8 cellular contexts compared by ENCODE assay signal in genomic region chr2:70994445-70995226, GRCh38. TPM values are rescaled to one million over a fixed set of nuclear protein-coding genes. Genes with fewer than 3 reads are reported as not detected.
A peak's percentile ranks its signal among the peaks of the same experiment; 100 is the strongest.
DNase-seq lines count a peak whose midpoint lies in the region; ATAC-seq, FAIRE-seq and TF ChIP-seq lines count a peak whose summit lies in the region.

TSS of gene TEX261 (minus strand) at chr2:70994873. CDS start at chr2:70994757, 116 bp downstream.

- H3K4me1 ChIP-seq in psoas muscle (peaks cover 17% of the 10 kb centered on the region), urinary bladder (ENCODE audit: insufficient read depth) (no peaks in the 10 kb centered on the region)

- ATAC-seq in HG02759 (IDR thresholded peaks at IDR 0.05; ENCODE audit: unreplicated experiment) (peak; percentile 96), left cardiac atrium (peak; percentile 98 to 99), psoas muscle (peak; percentile 96 to 99 (median 99))

- H3K4me3 ChIP-seq in psoas muscle (peak within 1 kb of the TSS; percentile 97), urinary bladder (ENCODE audit: low read depth, low read length) (peak within 1 kb of the TSS; percentile 92)

- H3K27me3 ChIP-seq in psoas muscle (ENCODE audit: insufficient read depth in 3 of 3, low read length in 2 of 3), result no peaks in the 10 kb centered on the region

- TF ChIP-seq CTCF in psoas muscle (IDR thresholded peaks at IDR 0.05), result peak; percentile 72

- peak; percentile 93 for DNase-seq in GM12892 (ENCODE audit: insufficient read length)
- DNase-seq in NCI-H128 (lab: John Stamatoyannopoulos, UW; ENCODE audit: unreplicated experiment), result peak; percentile 74
- DNase-seq in amniotic epithelial cell (ENCODE audit: low read depth), result peak; percentile 70
- peak; percentile 91 for DNase-seq in left cardiac atrium
- DNase-seq in psoas muscle, result peak; percentile 91 to 95

- peak within 1 kb of the TSS; percentile 81 for H3K27ac ChIP-seq in psoas muscle
- H3K27ac ChIP-seq in urinary bladder (ENCODE audit: low read depth), result peak within 1 kb of the TSS; percentile 55

- intact Hi-C loops in T-helper 1 cell treated with Interleukin-12 subunit alpha and Interleukin-12 subunit beta and Interleukin-4 antibody, amounts not matched to agents 30 ng/mL and 1 ng/mL, for 36 hours (cut with micrococcal nuclease), result loop anchor here (1.0 to 5.0 kb wide), 8 partner anchors 9 to 1607 kb away; partner anchors contain the start of genes FAM136A, GFPT1, MCEE and MPHOSPH10
- intact Hi-C loops in left cardiac atrium (cut with DNase I), result loop anchor here in 1 of 2 donors (5.0 kb wide), 1 partner anchor 68 kb away; no protein-coding TSS in a partner anchor
- intact Hi-C loops in psoas muscle (cut with DNase I), result no loop called here

- peak; percentile 80 for TF ChIP-seq POLR2A in GM12892 (IDR thresholded peaks at IDR 0.05; ENCODE audit: low read depth, low read length)

- 1% methylated on average over 25 to 87 of the region's 87 CpGs for WGBS in psoas muscle, 3 donors
- WGBS in urinary bladder, result under 1% methylated on average over 87 of the region's 87 CpGs

- peak; percentile 98 for FAIRE-seq in GM12892 (lab: Jason Lieb, UNC)

- H3K9me3 ChIP-seq in psoas muscle, result no peaks in the 10 kb centered on the region

- peaks cover 3 to 33% of the 10 kb centered on the region in 2 donors for H3K36me3 ChIP-seq in psoas muscle (ENCODE audit: insufficient read depth in 1 of 2, low read depth in 1 of 2)
- H3K36me3 ChIP-seq in urinary bladder (ENCODE audit: insufficient read depth), result peaks cover 2% of the 10 kb centered on the region

RNA-seq across cellular contexts. Expression of gene TEX261, which starts in this region (rescaled TPM):
- polyA plus RNA-seq in GM12892 (2012; ENCODE audit: missing spikeins), result 22.9 TPM
- 61.6 and 63.6 TPM in 2 replicates for total RNA-seq in T-helper 1 cell treated with Interleukin-12 subunit alpha and Interleukin-12 subunit beta and Interleukin-4 antibody, amounts not matched to agents 30 ng/mL and 1 ng/mL, for 36 hours
- total RNA-seq in left cardiac atrium, result 10 to 100 TPM; 54.8 to 60.4 TPM
- total RNA-seq in psoas muscle, result 10 to 100 TPM; 46.7 to 70.7 (median 54.7) TPM
- 10 to 100 TPM; 31.9 to 70.5 (median 34.2) TPM for polyA plus RNA-seq in psoas muscle
- 25.0 TPM for total RNA-seq in urinary bladder
- 44.4 TPM for polyA plus RNA-seq in urinary bladder

Comparison
In these comparisons a context has a peak if more than half of its experiments do, and no peak if none do; other contexts are left out.
1. Peak in every context shown above with its lines: DNase-seq, ATAC-seq, H3K4me3 ChIP-seq and H3K27ac ChIP-seq.